ENCODE assay signal across 9 cellular contexts in genomic region chr9:137025120-137025966, GRCh38. TPM values are rescaled to one million over a fixed set of nuclear protein-coding genes. Genes with fewer than 3 reads are reported as not detected.
DNase-seq lines count a peak whose midpoint lies in the region; ATAC-seq, FAIRE-seq and TF ChIP-seq lines count a peak whose summit lies in the region.
"Had no signal": no experiment of that assay in that cellular context is flagged by ENCODE, and none has a peak within 500 bp of the region (broad histone marks: within the 10 kb centered on the region; RNA-seq: fewer than 3 reads in every experiment).

No MANE protein-coding gene starts in this region.

- H3K36me3 ChIP-seq in HEK293 (ENCODE audit: control insufficient read depth in 2 of 2, insufficient read depth in 1 of 2, low read length in 2 of 2) (peaks cover 0 to 8% of the 10 kb centered on the region in 2 experiments; a peak in 1 of 3 replicates), H1 (ENCODE audit: control insufficient read depth in 2 of 4, insufficient read depth in 4 of 4, low read length in 3 of 4) (no peaks in the 10 kb centered on the region)

- no peak overlapping the region for H3K27ac ChIP-seq in HEK293 (ENCODE audit: extremely low read depth, low read depth, low read length)
- no peak overlapping the region for H3K27ac ChIP-seq in H1 (ENCODE audit: low read depth, low read length)

- no peak overlapping the region for H3K14ac ChIP-seq in H1 (ENCODE audit: insufficient read length)

- no peak overlapping the region for H4K5ac ChIP-seq in H1 (ENCODE audit: insufficient read length, low read depth, low read length)

- FAIRE-seq in H1 (lab: Jason Lieb, UNC) = no peak

- no peak overlapping the region for H3K23ac ChIP-seq in H1 (ENCODE audit: insufficient read length)

- H3K4me1 ChIP-seq in HEK293 (ENCODE audit: control insufficient read depth, insufficient read depth, low read length) (peaks cover 2% of the 10 kb centered on the region; the same call in 1 of the 2 replicates), H1 (replicated peaks in 1 of 4; ENCODE audit: control insufficient read depth in 3 of 4, insufficient read depth in 4 of 4, low read length in 3 of 4) (peaks cover 0 to 14% (median 6%) of the 10 kb centered on the region in 4 experiments; a peak in 5 of 7 replicates)

- TF ChIP-seq CTCF in HEK293 (tag by site-specific recombination; IDR thresholded peaks at IDR 0.05) = no peak
- TF ChIP-seq CTCF in H1 (IDR thresholded peaks at IDR 0.05; ENCODE audit: control extremely low read depth in 1 of 3, insufficient read depth in 1 of 3, low read depth in 1 of 3, low read length in 3 of 3) = no peak

- no peaks in the 10 kb centered on the region for H3K79me1 ChIP-seq in H1 (ENCODE audit: low read depth, low read length)

- no peak overlapping the region for H2AFZ ChIP-seq in H1 (ENCODE audit: low read length)

- peaks cover 4% of the 10 kb centered on the region; the same call in 1 of the 2 replicates for H3K23me2 ChIP-seq in H1 (ENCODE audit: low read depth, low read length)

- H3K4ac ChIP-seq in H1 (replicated peaks; ENCODE audit: insufficient read length, low read depth, low read length) = no peak overlapping the region

- no peak overlapping the region for H3K18ac ChIP-seq in H1 (ENCODE audit: extremely low read depth, low read length)

- peak; percentile 53 for ATAC-seq in sciatic nerve
- ATAC-seq in GM18861 (IDR thresholded peaks at IDR 0.05; ENCODE audit: unreplicated experiment) = no peak
- ATAC-seq in GM18867 (IDR thresholded peaks at IDR 0.05; ENCODE audit: unreplicated experiment) = no peak

- no peak overlapping the region for H4K91ac ChIP-seq in H1 (replicated peaks; ENCODE audit: insufficient read length, low read length)

- peaks cover 1 to 27% (median 15%) of the 10 kb centered on the region in 4 experiments; a peak in 6 of 7 replicates for H3K27me3 ChIP-seq in H1 (replicated peaks in 1 of 4; ENCODE audit: control insufficient read depth in 3 of 4, extremely low read depth in 1 of 4, insufficient read depth in 3 of 4, low read length in 3 of 4)

- 0 out of 2 replicates have a peak overlapping the region, but pooled peaks have one; percentile 29 for H2BK15ac ChIP-seq in H1 (ENCODE audit: low read length)

- no peak overlapping the region for H2BK5ac ChIP-seq in H1 (ENCODE audit: low read depth, low read length)

- H3K9ac ChIP-seq in H1 (replicated peaks in 1 of 4; ENCODE audit: extremely low read depth in 1 of 4, low read depth in 3 of 4, low read length in 3 of 4) = no peak overlapping the region

- no peak for TF ChIP-seq POLR2A in H1 (IDR thresholded peaks at IDR 0.05; ENCODE audit: control extremely low read depth in 1 of 2, low read depth in 2 of 2, low read length in 2 of 2)

- no peaks in the 10 kb centered on the region for H3K79me2 ChIP-seq in H1 (ENCODE audit: control insufficient read depth in 1 of 2, insufficient read depth in 2 of 2, low read length in 2 of 2)

- intact Hi-C loops in sciatic nerve (cut with DNase I) = loop anchor here (10.0 kb wide), 1 partner anchor 181 kb away; the partner anchor contains the start of genes AJM1 and PHPT1

- 85% methylated on average over 21 of the region's 32 CpGs; no CpG with 5 or more reads in 1 of the 2 experiments for WGBS in H1 (ENCODE audit: extremely low coverage in 1 of 2, insufficient coverage in 1 of 2, insufficient read length in 1 of 2, insufficient replicate concordance in 2 of 2, low coverage in 1 of 2, low lambda C conversion rate in 2 of 2, missing lambda C conversion rate in 1 of 2), 2 experiments

- CTCF ChIA-PET in HEK293 (lab: Yijun Ruan, JAX) (interaction anchor here (0.9 to 5.8 kb wide), 7 partner anchors 10 to 81 kb away, joined by 3 to 86 read pairs (median 6); partner anchors contain the start of genes FBXW5 and SAPCD2), H1 (lab: Charles Lee; ENCODE audit: partially characterized antibody) (interaction anchor here (0.6 to 8.5 kb wide), 18 partner anchors 10 to 220 kb away, joined by 3 to 110 read pairs (median 4); partner anchors contain the start of genes C8G, CLIC3, MAN1B1 and PAXX)

- 0 out of 2 replicates have a peak overlapping the region, but pooled peaks have one; percentile 17 for H2BK12ac ChIP-seq in H1 (ENCODE audit: low read depth, low read length)

- no peak overlapping the region for H3K56ac ChIP-seq in H1 (replicated peaks; ENCODE audit: insufficient read length, low read depth, low read length)

- no peak overlapping the region for H2BK20ac ChIP-seq in H1 (ENCODE audit: low read length)

- POLR2A ChIA-PET in HEK293 (lab: Yijun Ruan, JAX) = interaction anchor here (0.5 to 1.9 kb wide), 6 partner anchors 10 to 139 kb away, joined by 3 to 6 read pairs (median 4); partner anchors contain the start of genes PAXX and TRAF2
- POLR2A ChIA-PET in H1 (lab: Charles Lee; ENCODE audit: partially characterized antibody) = interaction anchor here (1.0 to 1.6 kb wide), 3 partner anchors 11 to 62 kb away, joined by 3 read pairs; partner anchors contain the start of gene PAXX

- no peak for TF ChIP-seq EP300 in H1 (IDR thresholded peaks at IDR 0.05; ENCODE audit: borderline replicate concordance in 1 of 2, low read depth in 2 of 2, low read length in 2 of 2)

- H2BK120ac ChIP-seq in H1 (replicated peaks; ENCODE audit: low read depth, low read length) = no peak overlapping the region

- H3K4me2 ChIP-seq in H1 (ENCODE audit: insufficient read depth in 1 of 2, low read depth in 2 of 2, low read length in 2 of 2) = no peak overlapping the region

- no peak overlapping the region for H2AK5ac ChIP-seq in H1 (ENCODE audit: low read depth, low read length)

- DNase-seq in NCI-H345 treated with DMSO at 0.1 percent for 48 hours (lab: John Stamatoyannopoulos, UW; ENCODE audit: unreplicated experiment) (peak; percentile 85), H1 (ENCODE audit: low read depth in 1 of 2, low spot score in 2 of 2) (no peak), sciatic nerve (ENCODE audit: low spot score) (peak; percentile 89), NCI-H82 treated with DMSO at 0.1 percent for 48 hours (lab: John Stamatoyannopoulos, UW; ENCODE audit: unreplicated experiment) (no peak), HK-2 (ENCODE audit: unreplicated experiment) (no peak)
- DNase-seq: stimulated activated CD4-positive, alpha-beta T cell treated with anti-CD3 and anti-CD28 coated beads, Interleukin-4, amount 100 ng/mL, for 1 hour had no signal

- H3K4me3 ChIP-seq in HEK293 (ENCODE audit: low read depth, low read length) (no peak overlapping the region), H1 (ENCODE audit: extremely low read depth in 1 of 4, insufficient read depth in 2 of 4, low read depth in 3 of 4, low read length in 4 of 4) (no peak overlapping the region)

- H4K8ac ChIP-seq in H1 (ENCODE audit: extremely low read depth, insufficient read depth, low read length) = no peak overlapping the region; the same call in 1 of the 2 replicates

- H4K20me1 ChIP-seq in H1 (replicated peaks in 1 of 2; ENCODE audit: control insufficient read depth in 1 of 2, insufficient read depth in 2 of 2, low read length in 2 of 2) = peaks cover 0 to 8% of the 10 kb centered on the region in 2 experiments

- no peak for TF ChIP-seq RAD21 in H1 (IDR thresholded peaks at IDR 0.05 in 1 of 2, conservative IDR thresholded peaks at IDR 0.05 in 1 of 2; ENCODE audit: low read depth in 2 of 2, low read length in 2 of 2)

- H3K9me3 ChIP-seq in HEK293 (ENCODE audit: control insufficient read depth, insufficient read depth, low read depth, low read length) (no peaks in the 10 kb centered on the region), H1 (ENCODE audit: insufficient read depth in 2 of 2, low read depth in 1 of 2, low read length in 1 of 2) (no peaks in the 10 kb centered on the region)

RNA-seq across cellular contexts. Expression of gene ABCA2, which starts 2.7 kb away (rescaled TPM):
- 12.5 and 15.2 TPM in 2 replicates for total RNA-seq in H1 (2021; fragmentation: NEBNext Ultra II Directional; extraction: Animal tissue kit (Norgen Biotek cat#: 25700))
- 14.3 and 21.9 TPM in 2 replicates for polyA plus RNA-seq in H1 (2011; rRNA removed)
- polyA plus RNA-seq in H1 (2011; cell fraction: cytosol; rRNA removed) = 14.6 TPM
- polyA plus RNA-seq in H1 (2011; cell fraction: nucleus; rRNA removed) = 99.2 TPM
- 8.5 to 19.3 TPM (median 15.7 TPM) in 4 replicates for polyA plus RNA-seq in H1 (2012, experiment 1 of 2)
- 6.9 TPM for polyA plus RNA-seq in H1 (2012, experiment 2 of 2)
- 18.5 TPM for polyA plus RNA-seq in H1 (2013, experiment 1 of 2)
- 14.9 TPM for polyA plus RNA-seq in H1 (2013, experiment 2 of 2)
- 11.5 and 13.8 TPM in 2 replicates for polyA minus RNA-seq in H1 (2011; rRNA and poly(A)+ RNA removed)
- polyA minus RNA-seq in H1 (2011; cell fraction: cytosol; rRNA and poly(A)+ RNA removed) = 15.5 TPM
- 17.1 TPM for polyA minus RNA-seq in H1 (2011; cell fraction: nucleus; rRNA and poly(A)+ RNA removed)
- total RNA-seq in sciatic nerve = 298 TPM

RNA-seq across cellular contexts. Expression of gene FUT7, which starts 6.5 kb away (rescaled TPM):
- not detected in 2 replicates for total RNA-seq in H1 (2021; fragmentation: NEBNext Ultra II Directional; extraction: Animal tissue kit (Norgen Biotek cat#: 25700))
- not detected in 2 replicates for polyA plus RNA-seq in H1 (2011; rRNA removed)
- polyA plus RNA-seq in H1 (2011; cell fraction: cytosol; rRNA removed) = not detected
- polyA plus RNA-seq in H1 (2011; cell fraction: nucleus; rRNA removed) = not detected
- not detected in 4 replicates for polyA plus RNA-seq in H1 (2012, experiment 1 of 2)
- polyA plus RNA-seq in H1 (2012, experiment 2 of 2) = not detected
- polyA plus RNA-seq in H1 (2013, experiment 1 of 2) = 0.02 TPM
- polyA plus RNA-seq in H1 (2013, experiment 2 of 2) = not detected
- polyA minus RNA-seq in H1 (2011; rRNA and poly(A)+ RNA removed) = not detected in 2 replicates
- not detected for polyA minus RNA-seq in H1 (2011; cell fraction: cytosol; rRNA and poly(A)+ RNA removed)
- polyA minus RNA-seq in H1 (2011; cell fraction: nucleus; rRNA and poly(A)+ RNA removed) = not detected
- total RNA-seq in sciatic nerve = 0.18 TPM

RNA-seq across cellular contexts. Expression of gene NPDC1, which starts 20.6 kb away (rescaled TPM):
- 41.9 and 44.1 TPM in 2 replicates for total RNA-seq in H1 (2021; fragmentation: NEBNext Ultra II Directional; extraction: Animal tissue kit (Norgen Biotek cat#: 25700))
- 26.2 and 43.6 TPM in 2 replicates for polyA plus RNA-seq in H1 (2011; rRNA removed)
- polyA plus RNA-seq in H1 (2011; cell fraction: cytosol; rRNA removed) = 27.6 TPM
- 132 TPM for polyA plus RNA-seq in H1 (2011; cell fraction: nucleus; rRNA removed)
- 25.4 to 45.6 TPM (median 37.8 TPM) in 4 replicates for polyA plus RNA-seq in H1 (2012, experiment 1 of 2)
- polyA plus RNA-seq in H1 (2012, experiment 2 of 2) = 18.6 TPM
- 51.1 TPM for polyA plus RNA-seq in H1 (2013, experiment 1 of 2)
- 54.9 TPM for polyA plus RNA-seq in H1 (2013, experiment 2 of 2)
- 2.2 and 2.4 TPM in 2 replicates for polyA minus RNA-seq in H1 (2011; rRNA and poly(A)+ RNA removed)
- 17.6 TPM for polyA minus RNA-seq in H1 (2011; cell fraction: cytosol; rRNA and poly(A)+ RNA removed)
- 14.1 TPM for polyA minus RNA-seq in H1 (2011; cell fraction: nucleus; rRNA and poly(A)+ RNA removed)
- 157 TPM for total RNA-seq in sciatic nerve

RNA-seq across cellular contexts. Expression of gene ENTPD2, which starts 28.5 kb away (rescaled TPM):
- 3.2 and 3.8 TPM in 2 replicates for total RNA-seq in H1 (2021; fragmentation: NEBNext Ultra II Directional; extraction: Animal tissue kit (Norgen Biotek cat#: 25700))
- 0.65 and 1.9 TPM in 2 replicates for polyA plus RNA-seq in H1 (2011; rRNA removed)
- polyA plus RNA-seq in H1 (2011; cell fraction: cytosol; rRNA removed) = 0.69 TPM
- polyA plus RNA-seq in H1 (2011; cell fraction: nucleus; rRNA removed) = 5.8 TPM
- polyA plus RNA-seq in H1 (2012, experiment 1 of 2) = 1.9 to 3.5 TPM (median 2.7 TPM) in 4 replicates
- 1.9 TPM for polyA plus RNA-seq in H1 (2012, experiment 2 of 2)
- 7.9 TPM for polyA plus RNA-seq in H1 (2013, experiment 1 of 2)
- polyA plus RNA-seq in H1 (2013, experiment 2 of 2) = 8.1 TPM
- polyA minus RNA-seq in H1 (2011; rRNA and poly(A)+ RNA removed) = 0.29 and 0.76 TPM in 2 replicates
- polyA minus RNA-seq in H1 (2011; cell fraction: cytosol; rRNA and poly(A)+ RNA removed) = 0.51 TPM
- 1.00 TPM for polyA minus RNA-seq in H1 (2011; cell fraction: nucleus; rRNA and poly(A)+ RNA removed)
- 24.3 TPM for total RNA-seq in sciatic nerve

RNA-seq across cellular contexts. Expression of gene CLIC3, which starts 29.0 kb away (rescaled TPM):
- not detected in 2 replicates for total RNA-seq in H1 (2021; fragmentation: NEBNext Ultra II Directional; extraction: Animal tissue kit (Norgen Biotek cat#: 25700))
- polyA plus RNA-seq in H1 (2011; rRNA removed) = 0.12 and 0.33 TPM in 2 replicates
- polyA plus RNA-seq in H1 (2011; cell fraction: cytosol; rRNA removed) = 0.18 TPM
- polyA plus RNA-seq in H1 (2011; cell fraction: nucleus; rRNA removed) = 0.17 TPM
- not detected in 4 replicates for polyA plus RNA-seq in H1 (2012, experiment 1 of 2)
- 0.26 TPM for polyA plus RNA-seq in H1 (2012, experiment 2 of 2)
- polyA plus RNA-seq in H1 (2013, experiment 1 of 2) = 0.20 TPM
- polyA plus RNA-seq in H1 (2013, experiment 2 of 2) = 0.29 TPM
- polyA minus RNA-seq in H1 (2011; rRNA and poly(A)+ RNA removed) = not detected in 2 replicates
- not detected for polyA minus RNA-seq in H1 (2011; cell fraction: cytosol; rRNA and poly(A)+ RNA removed)
- polyA minus RNA-seq in H1 (2011; cell fraction: nucleus; rRNA and poly(A)+ RNA removed) = 1.2 TPM
- 11.3 TPM for total RNA-seq in sciatic nerve

Comparison
In these comparisons a context has a peak if more than half of its experiments do, and no peak if none do; other contexts are left out.
1. DNase-seq: peak in NCI-H345 treated with DMSO at 0.1 percent for 48 hours (single experiment) and sciatic nerve (single experiment); none in H1 (0 of 2), NCI-H82 treated with DMSO at 0.1 percent for 48 hours (single experiment) and HK-2 (single experiment).
2. RNA of gene ABCA2, which starts 2.7 kb away (total RNA-seq): 298 TPM in sciatic nerve (single experiment); 12.5 to 15.2 TPM in H1; every median in the first group is over 10 times any median in the second.